ENCODE assay signal across 27 cellular contexts in genomic region chr20:40029589-40029988, GRCh38.
"Had no signal": no experiment of that assay in that cellular context is flagged by ENCODE, and none has a peak within 500 bp of the region (broad histone marks: within the 10 kb centered on the region; RNA-seq: fewer than 3 reads in every experiment).

No MANE protein-coding gene starts in this region.

- H3K36me3 ChIP-seq: stomach, suprapubic skin, thoracic aorta, thyroid gland, tibial artery, tibial nerve, transverse colon, upper lobe of left lung, upper lobe of right lung, uterus, vagina had no signal

- H3K27ac ChIP-seq: stomach, suprapubic skin, testis, thoracic aorta, thyroid gland, tibial artery, tibial nerve, transverse colon, upper lobe of left lung, upper lobe of right lung, uterus, vagina had no signal

- ATAC-seq: stimulated activated effector memory CD8-positive, alpha-beta T cell treated with anti-CD3 and anti-CD28 coated beads, Interleukin-12 subunit alpha, Interleukin-12 subunit beta, amount 100 ng/mL, for 72 hours; stimulated activated memory B cell treated with anti-CD40 and anti-IgM and Interleukin-4, amounts not matched to agents 10 μg/mL and 1 μg/mL and 100 μg/mL, for 72 hours; stimulated activated naive B cell treated with anti-CD40 and anti-IgM and Interleukin-4, amounts not matched to agents 10 μg/mL and 1 μg/mL and 100 μg/mL, for 72 hours; stimulated activated naive CD8-positive, alpha-beta T cell treated with anti-CD3 and anti-CD28 coated beads, Interleukin-15, amount 100 ng/mL, for 72 hours; stimulated activated naive CD8-positive, alpha-beta T cell treated with anti-CD3 and anti-CD28 coated beads, Interleukin-15, Interleukin-2, amounts not matched to agents 100 U/mL and 50 U/mL, for 24 hours; upper lobe of right lung had no signal

- FAIRE-seq: urothelium cell line had no signal

- DNase-seq: stimulated activated CD4-positive, alpha-beta T cell treated with anti-CD3 and anti-CD28 coated beads, Interleukin-2, amount 100 ng/mL, for 48 hours; stimulated activated CD4-positive, alpha-beta T cell treated with anti-CD3 and anti-CD28 coated beads, Interleukin-4, amount 100 ng/mL, for 1 hour; stimulated activated CD4-positive, alpha-beta T cell treated with anti-CD3 and anti-CD28 coated beads, Interleukin-4, amount 100 ng/mL, for 24 hours; stimulated activated CD4-positive, alpha-beta T cell treated with anti-CD3 and anti-CD28 coated beads, Interleukin-4, amount 100 ng/mL, for 4 hours; stimulated activated CD8-positive, alpha-beta memory T cell treated with anti-CD3 and anti-CD28 coated beads, Interleukin-4, amount 100 ng/mL, for 48 hours; stimulated activated naive B cell treated with anti-CD40 and anti-IgM and Interleukin-4, amounts not matched to agents 10 μg/mL and 1 μg/mL and 100 μg/mL, for 72 hours; stimulated activated naive CD4-positive, alpha-beta T cell; stimulated activated naive CD4-positive, alpha-beta T cell treated with Interleukin-2 at 50 U/mL for 16 hours; stimulated activated naive CD8-positive, alpha-beta T cell treated with anti-CD3 and anti-CD28 coated beads, Interleukin-15, amount 100 ng/mL, for 72 hours; stimulated activated naive CD8-positive, alpha-beta T cell treated with anti-CD3 and anti-CD28 coated beads, Interleukin-15, Interleukin-2, amounts not matched to agents 100 U/mL and 50 U/mL, for 24 hours; stomach; substantia nigra; testis; thyroid gland; tibial artery; transverse colon; trophoblast cell; upper lobe of left lung; upper lobe of right lung; uterus had no signal

- H3K4me3 ChIP-seq: stomach, suprapubic skin, testis, thoracic aorta, thyroid gland, tibial artery, tibial nerve, transverse colon, upper lobe of left lung, upper lobe of right lung, uterus, vagina had no signal

- H3K9me3 ChIP-seq: stomach, suprapubic skin, testis, thoracic aorta, thyroid gland, tibial artery, tibial nerve, transverse colon, upper lobe of left lung, upper lobe of right lung, uterus, vagina had no signal

- H3K27me3 ChIP-seq: stomach, suprapubic skin, testis, thyroid gland, tibial artery, tibial nerve, transverse colon, upper lobe of left lung, upper lobe of right lung, uterus, vagina had no signal

- H3K4me1 ChIP-seq: stomach, suprapubic skin, testis, thyroid gland, tibial artery, tibial nerve, transverse colon, upper lobe of left lung, upper lobe of right lung, uterus, vagina had no signal
